Comparison of ENCODE assay signal across 9 cellular contexts in genomic region chr10:51244739-51245138, GRCh38.
DNase-seq lines count a peak whose midpoint lies in the region; ATAC-seq and TF ChIP-seq lines count a peak whose summit lies in the region.
"Had no signal": no experiment of that assay in that cellular context is flagged by ENCODE, and none has a peak within 500 bp of the region (broad histone marks: within the 10 kb centered on the region; RNA-seq: fewer than 3 reads in every experiment).

No MANE protein-coding gene starts in this region.

- H3K36me3 ChIP-seq in cardiac muscle cell, result no peaks in the 10 kb centered on the region

- no peaks in the 10 kb centered on the region for H3K9me3 ChIP-seq in cardiac muscle cell (ENCODE audit: low read depth)

- H3K27me3 ChIP-seq in cardiac muscle cell, result no peaks in the 10 kb centered on the region

- H3K4me3 ChIP-seq in cardiac muscle cell, result no peak overlapping the region

- peak overlapping the region; percentile 51 for H3K27ac ChIP-seq in VCaP
- H3K27ac ChIP-seq in cardiac muscle cell, result peak overlapping the region; percentile 0

- DNase-seq in DMS 273 treated with DMSO at 0.1 percent for 48 hours (lab: John Stamatoyannopoulos, UW), result peak; percentile 47
- peak; percentile 37 to 95 for DNase-seq in cardiac muscle cell (ENCODE audit: low read depth in 1 of 2, low spot score in 1 of 2)
- DNase-seq in omental fat pad (ENCODE audit: low spot score), result no peak
- DNase-seq in DMS153 treated with DMSO at 0.1 percent for 48 hours (lab: John Stamatoyannopoulos, UW; ENCODE audit: unreplicated experiment), result no peak
- DNase-seq in NCI-H524 (lab: John Stamatoyannopoulos, UW), result no peak
- DNase-seq: CD4-positive, alpha-beta memory T cell had no signal

- H3K4me1 ChIP-seq in cardiac muscle cell (ENCODE audit: low read depth), result peaks cover 10% of the 10 kb centered on the region

- TF ChIP-seq CTCF in VCaP (conservative IDR thresholded peaks at IDR 0.05), result no peak
- no peak for TF ChIP-seq CTCF in cardiac muscle cell (IDR thresholded peaks at IDR 0.05; ENCODE audit: low read depth, low read length)
- no peak for TF ChIP-seq CTCF in omental fat pad (IDR thresholded peaks at IDR 0.05)

- ATAC-seq in omental fat pad (ENCODE audit: low FRiP score) (peak; percentile 78), HG03196 (IDR thresholded peaks at IDR 0.05; ENCODE audit: unreplicated experiment) (no peak)
- no peak for ATAC-seq in activated CD4-positive, CD25-positive, alpha-beta regulatory T cell treated with anti-CD3 and anti-CD28 coated beads, Interleukin-2, amount 50 U/mL, for 24 hours

Comparison
In these comparisons a context has a peak if more than half of its experiments do, and no peak if none do; other contexts are left out.
1. DNase-seq: peak in DMS 273 treated with DMSO at 0.1 percent for 48 hours (single experiment) and cardiac muscle cell (2 of 2); none in omental fat pad (single experiment), DMS153 treated with DMSO at 0.1 percent for 48 hours (single experiment) and NCI-H524 (0 of 2).